1 cellular context compared by ENCODE assay signal in the genomic region with DNA sequence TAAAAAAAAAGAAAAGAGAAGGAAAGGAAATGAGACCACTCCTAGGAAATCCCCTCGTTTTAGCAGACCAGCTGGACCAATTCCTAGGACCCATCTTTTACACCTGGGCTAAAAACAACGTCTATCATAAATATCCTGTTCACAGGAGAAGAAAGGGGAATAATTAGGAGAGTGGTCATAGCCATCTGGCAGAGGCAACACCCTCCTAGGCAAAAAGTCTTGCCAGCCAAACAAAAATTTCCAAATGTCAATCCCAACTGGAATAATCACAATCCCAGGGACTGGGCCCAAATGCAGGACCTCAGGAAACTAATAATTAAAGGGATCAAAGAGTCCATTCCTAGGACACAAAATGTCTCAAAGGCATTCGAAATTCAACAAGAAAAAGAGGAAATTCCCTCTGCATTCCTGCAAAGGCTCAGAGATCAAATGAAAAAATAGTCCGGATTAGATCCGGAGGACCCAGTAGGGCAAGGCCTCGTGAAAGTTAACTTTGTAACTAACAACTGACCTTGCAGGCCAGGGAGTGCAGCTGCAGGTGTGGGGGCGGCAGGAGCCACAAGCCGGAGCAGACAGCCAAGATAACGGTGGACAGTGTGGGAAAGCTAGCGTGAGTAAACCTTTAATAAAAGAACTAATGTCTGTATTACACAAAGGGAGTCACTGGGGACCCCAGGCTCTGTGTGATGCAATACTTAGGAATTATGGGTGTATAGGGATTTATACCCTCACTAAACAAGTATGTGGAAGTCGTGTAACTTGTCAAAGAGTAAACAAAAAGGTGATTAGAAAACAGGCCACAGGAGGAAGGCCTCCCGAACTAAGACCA.
TF ChIP-seq lines count a peak whose summit lies in the region.

No MANE protein-coding gene starts in this region.

TF ChIP-seq in IMR-90, 13 proteins besides CTCF, POLR2A, EP300 and RAD21:
- no peak for TF ChIP-seq NFE2L2 (IDR thresholded peaks at IDR 0.05; ENCODE audit: low read depth, low read length)
- TF ChIP-seq, protein P1, sequence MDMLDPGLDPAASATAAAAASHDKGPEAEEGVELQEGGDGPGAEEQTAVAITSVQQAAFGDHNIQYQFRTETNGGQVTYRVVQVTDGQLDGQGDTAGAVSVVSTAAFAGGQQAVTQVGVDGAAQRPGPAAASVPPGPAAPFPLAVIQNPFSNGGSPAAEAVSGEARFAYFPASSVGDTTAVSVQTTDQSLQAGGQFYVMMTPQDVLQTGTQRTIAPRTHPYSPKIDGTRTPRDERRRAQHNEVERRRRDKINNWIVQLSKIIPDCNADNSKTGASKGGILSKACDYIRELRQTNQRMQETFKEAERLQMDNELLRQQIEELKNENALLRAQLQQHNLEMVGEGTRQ (IDR thresholded peaks at IDR 0.05; ENCODE audit: low read depth, low read length) = no peak
- no peak for TF ChIP-seq BHLHE40 (IDR thresholded peaks at IDR 0.05; ENCODE audit: low read depth, low read length)
- no peak for TF ChIP-seq MXI1 (IDR thresholded peaks at IDR 0.05; ENCODE audit: borderline replicate concordance, low read depth, low read length)
- no peak for TF ChIP-seq MAFK (IDR thresholded peaks at IDR 0.05; ENCODE audit: low read depth, low read length)
- TF ChIP-seq MAZ (IDR thresholded peaks at IDR 0.05; ENCODE audit: borderline replicate concordance, low read depth, low read length) = no peak
- no peak for TF ChIP-seq CHD1 (IDR thresholded peaks at IDR 0.05; ENCODE audit: low read depth, low read length)
- peak; percentile 75 for TF ChIP-seq CEBPB (IDR thresholded peaks at IDR 0.05; ENCODE audit: low read depth, low read length)
- TF ChIP-seq, protein P2, sequence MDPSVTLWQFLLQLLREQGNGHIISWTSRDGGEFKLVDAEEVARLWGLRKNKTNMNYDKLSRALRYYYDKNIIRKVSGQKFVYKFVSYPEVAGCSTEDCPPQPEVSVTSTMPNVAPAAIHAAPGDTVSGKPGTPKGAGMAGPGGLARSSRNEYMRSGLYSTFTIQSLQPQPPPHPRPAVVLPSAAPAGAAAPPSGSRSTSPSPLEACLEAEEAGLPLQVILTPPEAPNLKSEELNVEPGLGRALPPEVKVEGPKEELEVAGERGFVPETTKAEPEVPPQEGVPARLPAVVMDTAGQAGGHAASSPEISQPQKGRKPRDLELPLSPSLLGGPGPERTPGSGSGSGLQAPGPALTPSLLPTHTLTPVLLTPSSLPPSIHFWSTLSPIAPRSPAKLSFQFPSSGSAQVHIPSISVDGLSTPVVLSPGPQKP (IDR thresholded peaks at IDR 0.05; ENCODE audit: borderline replicate concordance, low read depth, low read length) = no peak
TF ChIP-seq in IMR-90: peak in this region for 1.
